13 cellular contexts compared by ENCODE assay signal in the genomic region with DNA sequence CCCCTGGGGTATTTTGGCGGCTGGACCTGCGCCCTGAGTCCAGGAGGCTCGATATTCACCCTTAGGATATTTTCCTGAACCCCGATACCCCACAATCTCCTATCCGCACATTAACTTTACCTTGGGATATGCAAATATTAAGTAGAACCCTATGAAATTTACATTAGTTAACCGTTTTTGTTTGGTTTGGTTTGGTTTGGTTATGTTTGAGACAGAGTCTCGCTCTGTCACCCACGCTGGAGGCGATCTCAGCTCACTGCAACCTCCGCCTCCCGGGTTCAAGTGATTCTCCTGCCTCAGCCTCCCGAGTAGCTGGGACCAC. TPM values are rescaled to one million over a fixed set of nuclear protein-coding genes. Genes with fewer than 3 reads are reported as not detected.
DNase-seq lines count a peak whose midpoint lies in the region; ATAC-seq and TF ChIP-seq lines count a peak whose summit lies in the region.
"Had no signal": no experiment of that assay in that cellular context is flagged by ENCODE, and none has a peak within 500 bp of the region (broad histone marks: within the 10 kb centered on the region; RNA-seq: fewer than 3 reads in every experiment).

No MANE protein-coding gene starts in this region.

- ATAC-seq in lower lobe of right lung (no peak), GM19324 (IDR thresholded peaks at IDR 0.05; ENCODE audit: low FRiP score, unreplicated experiment) (no peak), GM18520 (IDR thresholded peaks at IDR 0.05; ENCODE audit: unreplicated experiment) (no peak), mucosa of descending colon (no peak)

- intact Hi-C loops in lower lobe of right lung (cut with DNase I) = no loop called here
- intact Hi-C loops in mucosa of descending colon (cut with DNase I, micrococcal nuclease) = loop anchor here (2.0 to 10.0 kb wide), 2 partner anchors 50 kb away; a partner anchor contains a TSS

- in situ Hi-C loops in astrocyte of the cerebellum (cut with HindIII; ENCODE audit: low sequenced_read_pairs) = no loop called here

- H3K27ac ChIP-seq in ACC112 (ENCODE audit: low read depth, low read length) (no peak overlapping the region), HEK293 (ENCODE audit: extremely low read depth, low read depth, low read length) (no peak overlapping the region), lower lobe of right lung (no peak overlapping the region)

- TF ChIP-seq CTCF in HEK293 (tag by site-specific recombination; IDR thresholded peaks at IDR 0.05) = no peak
- no peak for TF ChIP-seq CTCF in astrocyte of the cerebellum (IDR thresholded peaks at IDR 0.05; ENCODE audit: low read depth, low read length, missing control alignments)
- peak; percentile 10 for TF ChIP-seq CTCF in lower lobe of right lung (IDR thresholded peaks at IDR 0.05)
- TF ChIP-seq CTCF in mucosa of descending colon (IDR thresholded peaks at IDR 0.05) = no peak

- CTCF ChIA-PET in HEK293 (lab: Yijun Ruan, JAX) = interaction anchor here (0.6 to 9.9 kb wide), 16 partner anchors 8 to 528 kb away, joined by 3 to 267 read pairs (median 4); a partner anchor contains a TSS

- no peak for DNase-seq in astrocyte of the cerebellum (ENCODE audit: low read depth)
- DNase-seq in lower lobe of right lung = peak; percentile 11
- no peak for DNase-seq in midbrain (lab: John Stamatoyannopoulos, UW)
- DNase-seq in mucosa of descending colon = no peak
- DNase-seq: NCI-H510A treated with DMSO at 0.1 percent for 48 hours, SHP77 treated with DMSO at 0.1 percent for 48 hours had no signal

- H3K9me3 ChIP-seq in HEK293 (ENCODE audit: control insufficient read depth, insufficient read depth, low read depth, low read length) (no peaks in the 10 kb centered on the region), lower lobe of right lung (no peaks in the 10 kb centered on the region), mucosa of descending colon (no peaks in the 10 kb centered on the region)

- H3K79me2 ChIP-seq in ACC112 (ENCODE audit: control insufficient read depth, insufficient read depth, low read length, unreplicated experiment) = no peaks in the 10 kb centered on the region

- H3K36me3 ChIP-seq in ACC112 (ENCODE audit: insufficient read depth, low read length) (no peaks in the 10 kb centered on the region), HEK293 (ENCODE audit: control insufficient read depth in 2 of 2, insufficient read depth in 1 of 2, low read length in 2 of 2) (no peaks in the 10 kb centered on the region), lower lobe of right lung (no peaks in the 10 kb centered on the region), mucosa of descending colon (ENCODE audit: low read depth) (no peaks in the 10 kb centered on the region)

- peak overlapping the region; percentile 97 for H2AFZ ChIP-seq in ACC112 (ENCODE audit: low read length, unreplicated experiment)

- H3K27me3 ChIP-seq in ACC112 (ENCODE audit: insufficient read depth, low read length) (no peaks in the 10 kb centered on the region), lower lobe of right lung (ENCODE audit: low read depth) (peaks cover 31% of the 10 kb centered on the region)

- peak overlapping the region; percentile 74 for H3K4me3 ChIP-seq in ACC112 (ENCODE audit: low read depth, low read length)
- no peak overlapping the region for H3K4me3 ChIP-seq in HEK293 (ENCODE audit: low read depth, low read length)
- peak overlapping the region; percentile 40 for H3K4me3 ChIP-seq in astrocyte of the cerebellum (ENCODE audit: low read depth, low read length)
- H3K4me3 ChIP-seq in lower lobe of right lung = peak overlapping the region; percentile 17
- H3K4me3 ChIP-seq in mucosa of descending colon = no peak overlapping the region

- POLR2A ChIA-PET in HEK293 (lab: Yijun Ruan, JAX) = interaction anchor here (0.7 to 1.1 kb wide), 2 partner anchors 13 to 85 kb away, joined by 3 read pairs; no protein-coding TSS in a partner anchor

- H3K4me1 ChIP-seq in ACC112 (ENCODE audit: control insufficient read depth, insufficient read depth, low read length, unreplicated experiment) (peaks cover 14% of the 10 kb centered on the region), HEK293 (ENCODE audit: control insufficient read depth, insufficient read depth, low read length) (no peaks in the 10 kb centered on the region), lower lobe of right lung (peaks cover 9% of the 10 kb centered on the region), mucosa of descending colon (ENCODE audit: low read depth) (no peaks in the 10 kb centered on the region)

TF ChIP-seq in HEK293, 187 proteins besides CTCF, POLR2A, EP300 and RAD21 (continues in another document):
- TF ChIP-seq, protein P1, sequence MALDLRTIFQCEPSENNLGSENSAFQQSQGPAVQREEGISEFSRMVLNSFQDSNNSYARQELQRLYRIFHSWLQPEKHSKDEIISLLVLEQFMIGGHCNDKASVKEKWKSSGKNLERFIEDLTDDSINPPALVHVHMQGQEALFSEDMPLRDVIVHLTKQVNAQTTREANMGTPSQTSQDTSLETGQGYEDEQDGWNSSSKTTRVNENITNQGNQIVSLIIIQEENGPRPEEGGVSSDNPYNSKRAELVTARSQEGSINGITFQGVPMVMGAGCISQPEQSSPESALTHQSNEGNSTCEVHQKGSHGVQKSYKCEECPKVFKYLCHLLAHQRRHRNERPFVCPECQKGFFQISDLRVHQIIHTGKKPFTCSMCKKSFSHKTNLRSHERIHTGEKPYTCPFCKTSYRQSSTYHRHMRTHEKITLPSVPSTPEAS (tag by site-specific recombination; IDR thresholded peaks at IDR 0.05) = no peak
- TF ChIP-seq MEIS1 (CRISPR knock-in tag; IDR thresholded peaks at IDR 0.05; ENCODE audit: borderline replicate concordance) = no peak
- TF ChIP-seq, protein P2, sequence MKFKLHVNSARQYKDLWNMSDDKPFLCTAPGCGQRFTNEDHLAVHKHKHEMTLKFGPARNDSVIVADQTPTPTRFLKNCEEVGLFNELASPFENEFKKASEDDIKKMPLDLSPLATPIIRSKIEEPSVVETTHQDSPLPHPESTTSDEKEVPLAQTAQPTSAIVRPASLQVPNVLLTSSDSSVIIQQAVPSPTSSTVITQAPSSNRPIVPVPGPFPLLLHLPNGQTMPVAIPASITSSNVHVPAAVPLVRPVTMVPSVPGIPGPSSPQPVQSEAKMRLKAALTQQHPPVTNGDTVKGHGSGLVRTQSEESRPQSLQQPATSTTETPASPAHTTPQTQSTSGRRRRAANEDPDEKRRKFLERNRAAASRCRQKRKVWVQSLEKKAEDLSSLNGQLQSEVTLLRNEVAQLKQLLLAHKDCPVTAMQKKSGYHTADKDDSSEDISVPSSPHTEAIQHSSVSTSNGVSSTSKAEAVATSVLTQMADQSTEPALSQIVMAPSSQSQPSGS (tag by site-specific recombination; IDR thresholded peaks at IDR 0.05; ENCODE audit: low read depth) = no peak
- TF ChIP-seq ZNF157 (tag by site-specific recombination; IDR thresholded peaks at IDR 0.05) = no peak
- TF ChIP-seq ZNF626 (tag by site-specific recombination; IDR thresholded peaks at IDR 0.05) = no peak
- TF ChIP-seq, protein P3, sequence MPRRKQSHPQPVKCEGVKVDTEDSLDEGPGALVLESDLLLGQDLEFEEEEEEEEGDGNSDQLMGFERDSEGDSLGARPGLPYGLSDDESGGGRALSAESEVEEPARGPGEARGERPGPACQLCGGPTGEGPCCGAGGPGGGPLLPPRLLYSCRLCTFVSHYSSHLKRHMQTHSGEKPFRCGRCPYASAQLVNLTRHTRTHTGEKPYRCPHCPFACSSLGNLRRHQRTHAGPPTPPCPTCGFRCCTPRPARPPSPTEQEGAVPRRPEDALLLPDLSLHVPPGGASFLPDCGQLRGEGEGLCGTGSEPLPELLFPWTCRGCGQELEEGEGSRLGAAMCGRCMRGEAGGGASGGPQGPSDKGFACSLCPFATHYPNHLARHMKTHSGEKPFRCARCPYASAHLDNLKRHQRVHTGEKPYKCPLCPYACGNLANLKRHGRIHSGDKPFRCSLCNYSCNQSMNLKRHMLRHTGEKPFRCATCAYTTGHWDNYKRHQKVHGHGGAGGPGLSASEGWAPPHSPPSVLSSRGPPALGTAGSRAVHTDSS (tag by site-specific recombination; IDR thresholded peaks at IDR 0.05) = no peak
- no peak for TF ChIP-seq ZNF530 (tag by site-specific recombination; IDR thresholded peaks at IDR 0.05; ENCODE audit: low read depth)
- peak; percentile 79 for TF ChIP-seq ZNF335 (tag by site-specific recombination; conservative IDR thresholded peaks at IDR 0.05)
- TF ChIP-seq ZNF404 (tag by site-specific recombination; IDR thresholded peaks at IDR 0.05) = no peak
- TF ChIP-seq ZNF354C (tag by site-specific recombination; IDR thresholded peaks at IDR 0.05; ENCODE audit: borderline replicate concordance, low read depth) = no peak
- no peak for TF ChIP-seq ZNF140 (tag by site-specific recombination; IDR thresholded peaks at IDR 0.05)
- TF ChIP-seq, protein P4, sequence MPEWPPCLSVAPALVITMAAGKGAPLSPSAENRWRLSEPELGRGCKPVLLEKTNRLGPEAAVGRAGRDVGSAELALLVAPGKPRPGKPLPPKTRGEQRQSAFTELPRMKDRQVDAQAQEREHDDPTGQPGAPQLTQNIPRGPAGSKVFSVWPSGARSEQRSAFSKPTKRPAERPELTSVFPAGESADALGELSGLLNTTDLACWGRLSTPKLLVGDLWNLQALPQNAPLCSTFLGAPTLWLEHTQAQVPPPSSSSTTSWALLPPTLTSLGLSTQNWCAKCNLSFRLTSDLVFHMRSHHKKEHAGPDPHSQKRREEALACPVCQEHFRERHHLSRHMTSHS (tag by site-specific recombination; IDR thresholded peaks at IDR 0.05) = no peak

RNA-seq across cellular contexts. Expression of a gene that starts 9.3 kb away (rescaled TPM):
- total RNA-seq in lower lobe of right lung (6.4 TPM), mucosa of descending colon (10 to 100 TPM in 1 of 3 donors, 1 to 10 TPM in 2; 6.1 to 21.4 (median 7.0) TPM)

RNA-seq across cellular contexts. Expression of a gene that starts 19.7 kb away (rescaled TPM):
- total RNA-seq in lower lobe of right lung = 28.4 TPM
- 10 to 100 TPM; 23.0 to 27.7 (median 23.8) TPM for total RNA-seq in mucosa of descending colon

RNA-seq across cellular contexts. Expression of a gene that starts 41.4 kb away (rescaled TPM):
- total RNA-seq in lower lobe of right lung (not detected), mucosa of descending colon (100 to 1,000 TPM in 1 of 3 donors, 10 to 100 TPM in 2; 22.0 to 141 (median 55.4) TPM)
- total RNA-seq: CD4-positive, alpha-beta memory T cell; kidney; natural killer cell had no signal

RNA-seq across cellular contexts. Expression of a gene that starts 52.8 kb away (rescaled TPM):
- not detected for total RNA-seq in lower lobe of right lung
- total RNA-seq in mucosa of descending colon = 1 to 10 TPM in 1 of 3 donors, not detected in 2; 1.5 TPM
- total RNA-seq: CD4-positive, alpha-beta memory T cell; kidney; natural killer cell had no signal

Comparison
In these comparisons a context has a peak if more than half of its experiments do, and no peak if none do; other contexts are left out.
1. H3K4me3 ChIP-seq: peak in ACC112 (single experiment), astrocyte of the cerebellum (single experiment) and lower lobe of right lung (single experiment); none in HEK293 (single experiment) and mucosa of descending colon (single experiment).
2. RNA of a gene that starts 41.4 kb away (total RNA-seq): 22.0 to 141 TPM in mucosa of descending colon; not detected in lower lobe of right lung (single experiment); every median in the first group is over 10 times any median in the second.